ENCODE assay signal across 8 cellular contexts in genomic region chr15:88467935-88468528, GRCh38. TPM values are rescaled to one million over a fixed set of nuclear protein-coding genes. Genes with fewer than 3 reads are reported as not detected.
DNase-seq lines count a peak whose midpoint lies in the region; ATAC-seq and TF ChIP-seq lines count a peak whose summit lies in the region.

No MANE protein-coding gene starts in this region.

- H3K36me3 Mint-ChIP-seq in naive B cell = peaks cover 14 to 22% of the 10 kb centered on the region in 2 donors

- TF ChIP-seq CTCF in AG09319 (IDR thresholded peaks at IDR 0.05; ENCODE audit: low read depth, low read length) = peak; percentile 38

- no peaks in the 10 kb centered on the region for H3K27me3 Mint-ChIP-seq in naive B cell

- no peak for DNase-seq in AG09319 (ENCODE audit: extremely low read depth, low read depth)
- DNase-seq in OCI-M1 (lab: John Stamatoyannopoulos, UW) = peak; percentile 34
- DNase-seq in dermis blood vessel endothelial cell = peak; percentile 39
- no peak for DNase-seq in naive B cell
- DNase-seq in NCI-H2196 (lab: John Stamatoyannopoulos, UW; ENCODE audit: unreplicated experiment) = no peak
- DNase-seq in NCI-H1092 treated with DMSO at 0.1 percent for 48 hours (lab: John Stamatoyannopoulos, UW) = no peak
- DNase-seq in SKM-1 (lab: John Stamatoyannopoulos, UW; ENCODE audit: unreplicated experiment) = no peak

- H3K4me3 Mint-ChIP-seq in naive B cell = peak overlapping the region in 7 of 8 donors; percentile 90 to 98 (median 97)

- no peaks in the 10 kb centered on the region for H3K9me3 Mint-ChIP-seq in naive B cell

- peaks cover 10 to 39% (median 21%) of the 10 kb centered on the region in 3 donors for H3K4me1 Mint-ChIP-seq in naive B cell

- H3K27ac Mint-ChIP-seq in naive B cell = peak overlapping the region; percentile 63 to 99 (median 98)

- peak; percentile 24 for ATAC-seq in GM19023 (IDR thresholded peaks at IDR 0.05; ENCODE audit: unreplicated experiment)
- ATAC-seq in naive B cell (ENCODE audit: low read depth in 2 of 2) = no peak

RNA-seq across cellular contexts. Expression of gene MRPS11, which starts 0.5 kb away (rescaled TPM):
- 38.5 and 47.7 TPM in 2 replicates for total RNA-seq in dermis blood vessel endothelial cell
- 10 to 100 TPM; 46.6 to 72.4 (median 60.3) TPM for polyA plus RNA-seq in naive B cell (ENCODE audit: low read depth in 6 of 6)

RNA-seq across cellular contexts. Expression of gene MRPL46, which starts 0.8 kb away (rescaled TPM):
- 17.0 and 20.3 TPM in 2 replicates for total RNA-seq in dermis blood vessel endothelial cell
- polyA plus RNA-seq in naive B cell (ENCODE audit: low read depth in 6 of 6) = 10 to 100 TPM; 32.0 to 68.3 (median 53.2) TPM

Comparison
In these comparisons a context has a peak if more than half of its experiments do, and no peak if none do; other contexts are left out.
1. DNase-seq: peak in OCI-M1 (single experiment) and dermis blood vessel endothelial cell (single experiment); none in AG09319 (single experiment), naive B cell (single experiment), NCI-H2196 (single experiment), NCI-H1092 treated with DMSO at 0.1 percent for 48 hours (single experiment) and SKM-1 (single experiment).